11 cellular contexts compared by ENCODE assay signal in the genomic region with DNA sequence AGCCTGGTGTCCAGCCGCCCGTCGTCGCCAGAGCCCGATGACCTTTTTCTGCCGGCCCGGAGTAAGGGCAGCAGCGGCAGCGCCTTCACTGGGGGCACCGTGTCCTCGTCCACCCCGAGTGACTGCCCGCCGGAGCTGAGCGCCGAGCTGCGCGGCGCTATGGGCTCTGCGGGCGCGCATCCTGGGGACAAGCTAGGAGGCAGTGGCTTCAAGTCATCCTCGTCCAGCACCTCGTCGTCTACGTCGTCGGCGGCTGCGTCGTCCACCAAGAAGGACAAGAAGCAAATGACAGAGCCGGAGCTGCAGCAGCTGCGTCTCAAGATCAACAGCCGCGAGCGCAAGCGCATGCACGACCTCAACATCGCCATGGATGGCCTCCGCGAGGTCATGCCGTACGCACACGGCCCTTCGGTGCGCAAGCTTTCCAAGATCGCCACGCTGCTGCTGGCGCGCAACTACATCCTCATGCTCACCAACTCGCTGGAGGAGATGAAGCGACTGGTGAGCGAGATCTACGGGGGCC. TPM values are rescaled to one million over a fixed set of nuclear protein-coding genes. Genes with fewer than 3 reads are reported as not detected.
A peak's percentile ranks its signal among the peaks of the same experiment; 100 is the strongest.
DNase-seq lines count a peak whose midpoint lies in the region; ATAC-seq and TF ChIP-seq lines count a peak whose summit lies in the region.
"Had no signal": no experiment of that assay in that cellular context is flagged by ENCODE, and none has a peak within 500 bp of the region (broad histone marks: within the 10 kb centered on the region; RNA-seq: fewer than 3 reads in every experiment).

No MANE protein-coding gene starts in this region.

- H3K4me3 ChIP-seq in CD8-positive, alpha-beta T cell (ENCODE audit: low read depth, low read length), result no peak overlapping the region
- peak overlapping the region; percentile 45 for H3K4me3 ChIP-seq in HAP-1
- H3K4me3 ChIP-seq: PC-9 had no signal

- H3K36me3 ChIP-seq in CD8-positive, alpha-beta T cell (ENCODE audit: insufficient read depth, low read length), result no peaks in the 10 kb centered on the region
- H3K36me3 ChIP-seq in HAP-1 (replicated peaks), result peaks cover 7% of the 10 kb centered on the region; the same call in 1 of the 2 replicates

- ATAC-seq in CD8-positive, alpha-beta T cell, result no peak
- no peak for ATAC-seq in central memory CD8-positive, alpha-beta T cell (replicated peaks; ENCODE audit: extremely low read depth, poor library complexity, severe bottlenecking)

- in situ Hi-C loops in HAP-1 (cut with MboI; ENCODE audit: low sequenced_read_pairs), result no loop called here

- H3K4me1 Mint-ChIP-seq in CD8-positive, alpha-beta T cell (ENCODE audit: low read depth), result peaks cover 32% of the 10 kb centered on the region
- H3K4me1 Mint-ChIP-seq in central memory CD8-positive, alpha-beta T cell, result peaks cover 40% of the 10 kb centered on the region
- peaks cover 14% of the 10 kb centered on the region for H3K4me1 Mint-ChIP-seq in nephron progenitor cell

- intact Hi-C loops in CD8-positive, alpha-beta T cell (cut with DNase I, micrococcal nuclease), result no loop called here

- H3K27ac Mint-ChIP-seq in CD8-positive, alpha-beta T cell, result no peak overlapping the region
- H3K27ac Mint-ChIP-seq in central memory CD8-positive, alpha-beta T cell (ENCODE audit: low read depth), result no peak overlapping the region
- H3K27ac Mint-ChIP-seq in nephron progenitor cell, result no peak overlapping the region

- POLR2A ChIA-PET in CD8-positive, alpha-beta T cell (lab: Charles Lee), result no interaction called here

- no peaks in the 10 kb centered on the region for H3K9me3 ChIP-seq in CD8-positive, alpha-beta T cell (ENCODE audit: low read length)
- H3K9me3 ChIP-seq in HAP-1, result no peaks in the 10 kb centered on the region

- no peak for DNase-seq in CD8-positive, alpha-beta T cell
- DNase-seq in HAP-1 (ENCODE audit: low spot score in 2 of 2), result no peak
- DNase-seq in central memory CD8-positive, alpha-beta T cell (ENCODE audit: low spot score in 2 of 2), result no peak
- no peak for DNase-seq in nephron progenitor cell
- DNase-seq in kidney glomerular epithelial cell (lab: John Stamatoyannopoulos, UW), result no peak
- DNase-seq in NK-92 treated with Interleukin-12 subunit alpha and Interleukin-12 subunit beta, amount 100 ng/mL, for 24 hours (lab: John Stamatoyannopoulos, UW), result no peak
- DNase-seq in hepatic stellate cell (ENCODE audit: low spot score), result no peak
- no peak for DNase-seq in NCI-H1436 (lab: John Stamatoyannopoulos, UW)
- DNase-seq: activated effector memory CD4-positive, alpha-beta T cell treated with Interleukin-2 at 50 U/mL for 16 hours; DND-41; PC-9 had no signal

- H3K27ac ChIP-seq in CD8-positive, alpha-beta T cell (ENCODE audit: low read depth, low read length), result no peak overlapping the region
- H3K27ac ChIP-seq: PC-9 had no signal

- TF ChIP-seq CTCF in CD8-positive, alpha-beta T cell (IDR thresholded peaks at IDR 0.05), result no peak
- no peak for TF ChIP-seq CTCF in nephron progenitor cell (IDR thresholded peaks at IDR 0.05)

- no peaks in the 10 kb centered on the region for H3K36me3 Mint-ChIP-seq in CD8-positive, alpha-beta T cell
- peaks cover 15% of the 10 kb centered on the region for H3K36me3 Mint-ChIP-seq in central memory CD8-positive, alpha-beta T cell (ENCODE audit: insufficient read depth)
- no peaks in the 10 kb centered on the region for H3K36me3 Mint-ChIP-seq in nephron progenitor cell (ENCODE audit: low read depth)

- H3K27me3 ChIP-seq in CD8-positive, alpha-beta T cell (ENCODE audit: insufficient read depth, low read length), result peaks cover 45% of the 10 kb centered on the region
- H3K27me3 ChIP-seq in HAP-1 (ENCODE audit: low read depth), result no peaks in the 10 kb centered on the region

- peaks cover 39% of the 10 kb centered on the region for H3K4me1 ChIP-seq in CD8-positive, alpha-beta T cell (ENCODE audit: insufficient read depth, low read length)
- peaks cover 12% of the 10 kb centered on the region for H3K4me1 ChIP-seq in HAP-1

- peaks cover 60% of the 10 kb centered on the region for H3K27me3 Mint-ChIP-seq in CD8-positive, alpha-beta T cell (ENCODE audit: low read depth)
- peaks cover 89% of the 10 kb centered on the region for H3K27me3 Mint-ChIP-seq in central memory CD8-positive, alpha-beta T cell
- peaks cover 97% of the 10 kb centered on the region for H3K27me3 Mint-ChIP-seq in nephron progenitor cell (ENCODE audit: low read depth, poor library complexity)

- H3K9me3 Mint-ChIP-seq in CD8-positive, alpha-beta T cell, result no peaks in the 10 kb centered on the region
- H3K9me3 Mint-ChIP-seq in central memory CD8-positive, alpha-beta T cell, result no peaks in the 10 kb centered on the region
- no peaks in the 10 kb centered on the region for H3K9me3 Mint-ChIP-seq in nephron progenitor cell

- H3K4me3 Mint-ChIP-seq in CD8-positive, alpha-beta T cell, result peak overlapping the region; percentile 39
- peak overlapping the region; percentile 45 for H3K4me3 Mint-ChIP-seq in central memory CD8-positive, alpha-beta T cell
- H3K4me3 Mint-ChIP-seq in nephron progenitor cell, result peak overlapping the region; percentile 80

- CTCF ChIA-PET in CD8-positive, alpha-beta T cell (lab: Charles Lee), result no interaction called here

RNA-seq across cellular contexts. Expression of gene OLIG2, which starts 1.2 kb away (rescaled TPM):
- total RNA-seq in CD8-positive, alpha-beta T cell, result not detected
- total RNA-seq: PC-9 had no signal

RNA-seq across cellular contexts. Expression of gene OLIG1, which starts 43.0 kb away (rescaled TPM):
- not detected for total RNA-seq in CD8-positive, alpha-beta T cell
- total RNA-seq: PC-9 had no signal
